In genomic region chr17:66829386-66829864, GRCh38 we compare ENCODE assay signal across 9 cellular contexts. TPM values are rescaled to one million over a fixed set of nuclear protein-coding genes. Genes with fewer than 3 reads are reported as not detected.
DNase-seq lines count a peak whose midpoint lies in the region; TF ChIP-seq lines count a peak whose summit lies in the region.
"Had no signal": no experiment of that assay in that cellular context is flagged by ENCODE, and none has a peak within 500 bp of the region (broad histone marks: within the 10 kb centered on the region; RNA-seq: fewer than 3 reads in every experiment).

No MANE protein-coding gene starts in this region.

- DNase-seq in GM04503 (ENCODE audit: low read depth) (peak; percentile 10), MV-4-11 (lab: John Stamatoyannopoulos, UW) (peak; percentile 9), cardiac fibroblast (ENCODE audit: low read depth in 2 of 2) (peak; percentile 71 to 77), lung microvascular endothelial cell (ENCODE audit: low read depth in 2 of 2) (peak; percentile 64 to 78), caudate nucleus (lab: John Stamatoyannopoulos, UW) (no peak), anterior cingulate cortex (lab: John Stamatoyannopoulos, UW) (no peak), SHP77 (lab: John Stamatoyannopoulos, UW) (no peak), SW 1271 (lab: John Stamatoyannopoulos, UW) (no peak)

- H3K27ac ChIP-seq in caudate nucleus (ENCODE audit: low read depth, low read length) = no peak overlapping the region
- H3K27ac ChIP-seq: uterus had no signal

- no peak for TF ChIP-seq CTCF in cardiac fibroblast (IDR thresholded peaks at IDR 0.05; ENCODE audit: low read depth, low read length)

- no peak overlapping the region for H3K4me3 ChIP-seq in cardiac fibroblast (replicated peaks in 1 of 2; ENCODE audit: low read depth in 2 of 2, low read length in 2 of 2)
- H3K4me3 ChIP-seq: uterus had no signal

RNA-seq across cellular contexts. Expression of gene CACNG5, which starts 5.5 kb away (rescaled TPM):
- total RNA-seq in lung microvascular endothelial cell = not detected in 2 replicates

Comparison
In these comparisons a context has a peak if more than half of its experiments do, and no peak if none do; other contexts are left out.
1. DNase-seq: peak in GM04503 (single experiment), MV-4-11 (single experiment), cardiac fibroblast (2 of 2) and lung microvascular endothelial cell (2 of 2); none in caudate nucleus (0 of 61), anterior cingulate cortex (0 of 58), SHP77 (0 of 2) and SW 1271 (0 of 2).